11 cellular contexts compared by ENCODE assay signal in the genomic region with DNA sequence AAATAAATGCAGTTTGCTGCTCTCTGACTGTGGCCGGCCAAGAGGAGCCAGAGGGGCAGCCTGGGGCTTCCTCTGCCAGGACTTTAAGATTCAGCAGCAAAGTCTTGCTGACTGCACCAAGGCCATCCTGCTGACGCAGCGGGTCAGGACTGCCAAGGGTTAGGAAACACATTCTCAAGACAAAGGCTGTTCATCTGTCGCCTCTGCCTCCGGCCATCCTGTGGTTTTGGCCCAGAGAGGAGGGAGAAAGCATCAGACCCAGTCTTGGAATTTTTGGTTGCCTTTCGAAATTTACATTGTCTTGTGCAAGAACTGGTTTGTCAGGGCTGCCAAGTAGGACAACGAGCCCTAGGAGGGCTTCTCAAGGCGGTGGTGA. TPM values are rescaled to one million over a fixed set of nuclear protein-coding genes. Genes with fewer than 3 reads are reported as not detected.
DNase-seq lines count a peak whose midpoint lies in the region; ATAC-seq, FAIRE-seq and TF ChIP-seq lines count a peak whose summit lies in the region.
"Had no signal": no experiment of that assay in that cellular context is flagged by ENCODE, and none has a peak within 500 bp of the region (broad histone marks: within the 10 kb centered on the region; RNA-seq: fewer than 3 reads in every experiment).

No MANE protein-coding gene starts in this region.

- WGBS in GM12878 (ENCODE audit: insufficient coverage, insufficient replicate concordance, low lambda C conversion rate, missing lambda C conversion rate) = 63% methylated on average over 8 of the region's 8 CpGs

- ATAC-seq in GM12878 (no peak), GM18868 (IDR thresholded peaks at IDR 0.05; ENCODE audit: unreplicated experiment) (no peak)
- ATAC-seq: activated CD8-positive, alpha-beta memory T cell treated with anti-CD3 and anti-CD28 coated beads, Interleukin-2, amount 10 ng/mL, durations not matched to agents 7 days and 5 days had no signal

- H3K4me1 ChIP-seq in GM12878 (ENCODE audit: control insufficient read depth, insufficient read depth, low read length) (peaks cover 15% of the 10 kb centered on the region), right atrium auricular region (peaks cover 0 to 47% of the 10 kb centered on the region in 2 donors), skeletal muscle tissue (ENCODE audit: control insufficient read depth in 3 of 3, insufficient read depth in 3 of 3, low read length in 3 of 3) (peaks cover 47 to 54% (median 48%) of the 10 kb centered on the region in 3 donors), HAP-1 (no peaks in the 10 kb centered on the region)

- RAD21 ChIA-PET in GM12878 (lab: Charles Lee; ENCODE audit: unreplicated experiment) = interaction anchor here (1.9 kb wide), 1 partner anchor 102 kb away, joined by 9 read pairs; no protein-coding TSS in a partner anchor

- peak; percentile 96 for DNase-seq in H4 (ENCODE audit: low spot score)
- no peak for DNase-seq in GM12878 (ENCODE audit: low read depth, low spot score)
- peak; percentile 97 for DNase-seq in right atrium auricular region (ENCODE audit: low spot score)
- no peak for DNase-seq in NCI-H748 treated with DMSO at 0.1 percent for 48 hours (lab: John Stamatoyannopoulos, UW)
- no peak for DNase-seq in HAP-1 (ENCODE audit: low spot score in 2 of 2)
- DNase-seq in putamen (ENCODE audit: low spot score) = no peak
- DNase-seq: activated CD8-positive, alpha-beta memory T cell treated with anti-CD3 and anti-CD28 coated beads, Interleukin-2, amount 10 ng/mL, durations not matched to agents 7 days and 5 days had no signal

- no peak for FAIRE-seq in GM12878 (lab: Jason Lieb, UNC)
- FAIRE-seq: GM12892 had no signal

- H2AFZ ChIP-seq in GM12878 (ENCODE audit: control insufficient read depth, low read depth, low read length) = no peak overlapping the region

- TF ChIP-seq POLR2A in GM12878 (IDR thresholded peaks at IDR 0.05; ENCODE audit: low read depth, low read length) = no peak

- intact Hi-C loops in GM12878 (cut with micrococcal nuclease; ENCODE audit: unreplicated experiment) = no loop called here

- H3K4me3 ChIP-seq in GM12878 (no peak overlapping the region), right atrium auricular region (no peak overlapping the region), skeletal muscle tissue (ENCODE audit: low read length in 3 of 3) (no peak overlapping the region), HAP-1 (no peak overlapping the region)

- no peaks in the 10 kb centered on the region for H3K27me3 ChIP-seq in GM12878 (replicated peaks in 1 of 2; ENCODE audit: control insufficient read depth in 2 of 2, insufficient read depth in 2 of 2, low read length in 1 of 2)
- H3K27me3 ChIP-seq in right atrium auricular region = no peaks in the 10 kb centered on the region
- H3K27me3 ChIP-seq in skeletal muscle tissue (ENCODE audit: control insufficient read depth in 3 of 3, insufficient read depth in 3 of 3, low read length in 3 of 3) = no peaks in the 10 kb centered on the region
- H3K27me3 ChIP-seq in HAP-1 (ENCODE audit: low read depth) = no peaks in the 10 kb centered on the region

- TF ChIP-seq EP300 in GM12878 (IDR thresholded peaks at IDR 0.05; ENCODE audit: borderline replicate concordance in 1 of 2, control insufficient read depth in 1 of 2, low read depth in 2 of 2, low read length in 2 of 2) = no peak

- H3K36me3 ChIP-seq in GM12878 (ENCODE audit: control insufficient read depth in 2 of 2, insufficient read depth in 2 of 2, low read length in 1 of 2) (peaks cover 0 to 3% of the 10 kb centered on the region in 2 experiments; a peak in 2 of 4 replicates), right atrium auricular region (peaks cover 22% of the 10 kb centered on the region), skeletal muscle tissue (ENCODE audit: control insufficient read depth in 3 of 3, insufficient read depth in 3 of 3, low read length in 3 of 3) (peaks cover 0 to 2% (median 0%) of the 10 kb centered on the region in 3 donors), HAP-1 (replicated peaks) (0 out of 2 replicates have a peak, but pooled peaks cover 3% of the 10 kb centered on the region)

- CTCF ChIA-PET in GM12878 (lab: Yijun Ruan, JAX) = interaction anchor here (1.0 to 2.8 kb wide), 7 partner anchors 16 to 340 kb away, joined by 3 to 20 read pairs (median 4); no protein-coding TSS in a partner anchor

- H3K9me3 ChIP-seq in GM12878 (replicated peaks; ENCODE audit: control insufficient read depth, insufficient read depth, low read length) (no peaks in the 10 kb centered on the region), right atrium auricular region (no peaks in the 10 kb centered on the region), skeletal muscle tissue (ENCODE audit: control insufficient read depth in 3 of 3, low read length in 3 of 3) (no peaks in the 10 kb centered on the region), HAP-1 (no peaks in the 10 kb centered on the region)

- no peaks in the 10 kb centered on the region for H3K79me2 ChIP-seq in GM12878 (ENCODE audit: control insufficient read depth, insufficient read depth, low read length)

- no peak for TF ChIP-seq RAD21 in GM12878 (IDR thresholded peaks at IDR 0.05; ENCODE audit: insufficient read depth, low read depth, low read length)

- POLR2A ChIA-PET in GM12878 (lab: Charles Lee) = interaction anchor here (1.8 kb wide), 1 partner anchor 11 kb away, joined by 5 read pairs; no protein-coding TSS in a partner anchor

- H3K4me2 ChIP-seq in GM12878 (ENCODE audit: control insufficient read depth, insufficient read depth) = no peak overlapping the region; the same call in 1 of the 2 replicates

- peak overlapping the region; percentile 52 for H3K27ac ChIP-seq in GM12878 (ENCODE audit: control insufficient read depth, insufficient read depth)
- peak overlapping the region; percentile 78 to 85 for H3K27ac ChIP-seq in right atrium auricular region
- H3K27ac ChIP-seq in skeletal muscle tissue (ENCODE audit: low read depth, low read length) = peak overlapping the region; percentile 70

- SMC1A ChIA-PET in GM12878 (lab: Charles Lee; ENCODE audit: uncharacterized antibody, unreplicated experiment) = interaction anchor here (0.9 to 2.3 kb wide), 6 partner anchors 9 to 102 kb away, joined by 3 to 11 read pairs (median 5); no protein-coding TSS in a partner anchor

- in situ Hi-C loops in GM12878 (cut with MboI) = no loop called here
- in situ Hi-C loops in HAP-1 (cut with MboI; ENCODE audit: low sequenced_read_pairs) = loop anchor here (10.0 to 25.0 kb wide), 2 partner anchors 352 to 459 kb away; no protein-coding TSS in a partner anchor

- TF ChIP-seq CTCF in GM12878 (IDR thresholded peaks at IDR 0.05 in 2 of 3, conservative IDR thresholded peaks at IDR 0.05 in 1 of 3; ENCODE audit: control insufficient read depth in 2 of 3, extremely low read depth in 1 of 3, insufficient read depth in 1 of 3, low read depth in 3 of 3, low read length in 3 of 3) = no peak
- no peak for TF ChIP-seq CTCF in right atrium auricular region (IDR thresholded peaks at IDR 0.05)

- BruUV-seq in GM12878 (replicated peaks; lab: Mats Ljungman, UMichigan) = no TSS peak

- no peaks in the 10 kb centered on the region for H4K20me1 ChIP-seq in GM12878 (ENCODE audit: control insufficient read depth, insufficient read depth)

- H3K9ac ChIP-seq in GM12878 (ENCODE audit: control insufficient read depth, insufficient read depth, low read length) (no peak overlapping the region), skeletal muscle tissue (ENCODE audit: low read depth in 1 of 3, low read length in 3 of 3) (no peak overlapping the region)

RNA-seq across cellular contexts. Expression of gene RHO, which starts 42.8 kb away (rescaled TPM):
- total RNA-seq in H4 (2014; rRNA removed; shearing (Covaris generic)) = not detected in 2 replicates
- not detected in 2 replicates for total RNA-seq in GM12878 (2013; cell fraction: nucleolus; rRNA removed)
- total RNA-seq in GM12878 (2014; rRNA removed) (not detected in 2 replicates), GM12878 (2014; rRNA removed; fragmentation: Illumina TruSeq; extraction: Trizol) (not detected in 2 replicates), GM12878 (2021) (not detected in 2 replicates), right atrium auricular region (not detected), skeletal muscle tissue (not detected)
- polyA plus RNA-seq in GM12878 (2011; ENCODE audit: low read depth) = not detected
- polyA plus RNA-seq in GM12878 (2011; rRNA removed) (not detected in 2 replicates), GM12878 (2014; fragmentation: Illumina TruSeq; extraction: Trizol) (not detected in 2 replicates), GM12878 (2014; fragmentation: Nextera tagmentation; extraction: Ambion mirVana) (not detected), GM12878 (2014; rRNA removed) (not detected in 2 replicates), GM12878 (2016; fragmentation: Nextera tagmentation; extraction: Ambion mirVana) (not detected)
- not detected in 2 replicates for polyA plus RNA-seq in GM12878 (2011; cell fraction: cytosol; rRNA removed)
- not detected in 2 replicates for polyA plus RNA-seq in GM12878 (2011; cell fraction: nucleus; rRNA removed)
- polyA plus RNA-seq in GM12878 (2012) = not detected in 2 replicates
- not detected in 2 replicates for polyA minus RNA-seq in GM12878 (2011; rRNA and poly(A)+ RNA removed)
- polyA minus RNA-seq in GM12878 (2011; cell fraction: cytosol; rRNA and poly(A)+ RNA removed) = not detected in 2 replicates
- not detected in 2 replicates for polyA minus RNA-seq in GM12878 (2011; cell fraction: nucleus; rRNA and poly(A)+ RNA removed)
- total RNA-seq: activated CD8-positive, alpha-beta memory T cell treated with anti-CD3 and anti-CD28 coated beads, Interleukin-2, amount 10 ng/mL, durations not matched to agents 7 days and 5 days had no signal
- polyA plus RNA-seq: IgD-negative memory B cell had no signal

RNA-seq across cellular contexts. Expression of gene IFT122, which starts 45.6 kb away (rescaled TPM):
- total RNA-seq in H4 (2014; rRNA removed; shearing (Covaris generic)) = 12.4 and 23.6 TPM in 2 replicates
- total RNA-seq in GM12878 (2013; cell fraction: nucleolus; rRNA removed) = 29.5 and 44.4 TPM in 2 replicates
- 8.3 and 10.4 TPM in 2 replicates for total RNA-seq in GM12878 (2014; rRNA removed)
- 6.4 and 6.6 TPM in 2 replicates for total RNA-seq in GM12878 (2014; rRNA removed; fragmentation: Illumina TruSeq; extraction: Trizol)
- total RNA-seq in GM12878 (2021) = 12.2 and 12.9 TPM in 2 replicates
- polyA plus RNA-seq in GM12878 (2011; ENCODE audit: low read depth) = 13.7 TPM
- polyA plus RNA-seq in GM12878 (2011; rRNA removed) = 6.4 and 8.6 TPM in 2 replicates
- polyA plus RNA-seq in GM12878 (2011; cell fraction: cytosol; rRNA removed) = 8.4 and 8.5 TPM in 2 replicates
- polyA plus RNA-seq in GM12878 (2011; cell fraction: nucleus; rRNA removed) = 39.3 and 42.4 TPM in 2 replicates
- 9.4 and 10.7 TPM in 2 replicates for polyA plus RNA-seq in GM12878 (2012)
- 6.7 and 12.1 TPM in 2 replicates for polyA plus RNA-seq in GM12878 (2014; fragmentation: Illumina TruSeq; extraction: Trizol)
- 1 to 10 TPM; 1.8 to 2.0 TPM for polyA plus RNA-seq in GM12878 (2014; fragmentation: Nextera tagmentation; extraction: Ambion mirVana)
- 8.1 TPM in 2 replicates for polyA plus RNA-seq in GM12878 (2014; rRNA removed)
- polyA plus RNA-seq in GM12878 (2016; fragmentation: Nextera tagmentation; extraction: Ambion mirVana) = 10 to 100 TPM; 13.8 to 19.2 TPM
- 15.3 and 22.0 TPM in 2 replicates for polyA minus RNA-seq in GM12878 (2011; rRNA and poly(A)+ RNA removed)
- polyA minus RNA-seq in GM12878 (2011; cell fraction: cytosol; rRNA and poly(A)+ RNA removed) = 4.8 and 5.1 TPM in 2 replicates
- polyA minus RNA-seq in GM12878 (2011; cell fraction: nucleus; rRNA and poly(A)+ RNA removed) = 19.5 and 28.5 TPM in 2 replicates
- 10 to 100 TPM; 18.5 to 36.9 TPM for total RNA-seq in right atrium auricular region
- 42.3 TPM for total RNA-seq in skeletal muscle tissue

RNA-seq across cellular contexts. Expression of gene MBD4, which starts 45.9 kb away (rescaled TPM):
- 35.4 and 40.5 TPM in 2 replicates for total RNA-seq in H4 (2014; rRNA removed; shearing (Covaris generic))
- 61.6 and 66.5 TPM in 2 replicates for total RNA-seq in GM12878 (2013; cell fraction: nucleolus; rRNA removed)
- total RNA-seq in GM12878 (2014; rRNA removed) = 46.1 and 57.9 TPM in 2 replicates
- total RNA-seq in GM12878 (2014; rRNA removed; fragmentation: Illumina TruSeq; extraction: Trizol) = 56.6 and 57.2 TPM in 2 replicates
- total RNA-seq in GM12878 (2021) = 42.2 and 44.1 TPM in 2 replicates
- 21.6 TPM for polyA plus RNA-seq in GM12878 (2011; ENCODE audit: low read depth)
- 43.9 and 65.4 TPM in 2 replicates for polyA plus RNA-seq in GM12878 (2011; rRNA removed)
- polyA plus RNA-seq in GM12878 (2011; cell fraction: cytosol; rRNA removed) = 13.3 and 15.3 TPM in 2 replicates
- polyA plus RNA-seq in GM12878 (2011; cell fraction: nucleus; rRNA removed) = 58.2 and 77.4 TPM in 2 replicates
- 31.3 and 41.5 TPM in 2 replicates for polyA plus RNA-seq in GM12878 (2012)
- polyA plus RNA-seq in GM12878 (2014; fragmentation: Illumina TruSeq; extraction: Trizol) = 59.0 and 71.3 TPM in 2 replicates
- 10 to 100 TPM; 17.7 to 23.6 TPM for polyA plus RNA-seq in GM12878 (2014; fragmentation: Nextera tagmentation; extraction: Ambion mirVana)
- 48.2 and 51.8 TPM in 2 replicates for polyA plus RNA-seq in GM12878 (2014; rRNA removed)
- 10 to 100 TPM; 52.8 to 54.7 TPM for polyA plus RNA-seq in GM12878 (2016; fragmentation: Nextera tagmentation; extraction: Ambion mirVana)
- 19.3 and 21.9 TPM in 2 replicates for polyA minus RNA-seq in GM12878 (2011; rRNA and poly(A)+ RNA removed)
- 8.2 and 11.1 TPM in 2 replicates for polyA minus RNA-seq in GM12878 (2011; cell fraction: cytosol; rRNA and poly(A)+ RNA removed)
- polyA minus RNA-seq in GM12878 (2011; cell fraction: nucleus; rRNA and poly(A)+ RNA removed) = 36.0 and 51.6 TPM in 2 replicates
- 10 to 100 TPM; 17.8 to 26.4 TPM for total RNA-seq in right atrium auricular region
- total RNA-seq in skeletal muscle tissue = 7.8 TPM

RNA-seq across cellular contexts. Expression of gene EFCAB12, which starts 57.2 kb away (rescaled TPM):
- total RNA-seq in H4 (2014; rRNA removed; shearing (Covaris generic)) = 0.06 TPM in 1 of 2 replicates, not detected in the other
- 4.6 and 4.8 TPM in 2 replicates for total RNA-seq in GM12878 (2013; cell fraction: nucleolus; rRNA removed)
- total RNA-seq in GM12878 (2014; rRNA removed) = 0.34 and 0.38 TPM in 2 replicates
- 0.27 and 0.37 TPM in 2 replicates for total RNA-seq in GM12878 (2014; rRNA removed; fragmentation: Illumina TruSeq; extraction: Trizol)
- total RNA-seq in GM12878 (2021) = 0.61 and 0.67 TPM in 2 replicates
- polyA plus RNA-seq in GM12878 (2011; ENCODE audit: low read depth) = 0.38 TPM
- polyA plus RNA-seq in GM12878 (2011; rRNA removed) = 0.36 and 0.38 TPM in 2 replicates
- polyA plus RNA-seq in GM12878 (2011; cell fraction: cytosol; rRNA removed) = 0.37 and 0.47 TPM in 2 replicates
- 2.6 and 3.3 TPM in 2 replicates for polyA plus RNA-seq in GM12878 (2011; cell fraction: nucleus; rRNA removed)
- polyA plus RNA-seq in GM12878 (2012) = 0.84 and 0.97 TPM in 2 replicates
- 0.30 and 0.66 TPM in 2 replicates for polyA plus RNA-seq in GM12878 (2014; fragmentation: Illumina TruSeq; extraction: Trizol)
- under 1 TPM; 0.02 to 0.03 TPM for polyA plus RNA-seq in GM12878 (2014; fragmentation: Nextera tagmentation; extraction: Ambion mirVana)
- 0.81 and 0.85 TPM in 2 replicates for polyA plus RNA-seq in GM12878 (2014; rRNA removed)
- under 1 TPM; 0.21 to 0.32 TPM for polyA plus RNA-seq in GM12878 (2016; fragmentation: Nextera tagmentation; extraction: Ambion mirVana)
- polyA minus RNA-seq in GM12878 (2011; rRNA and poly(A)+ RNA removed) = 0.95 and 1.2 TPM in 2 replicates
- polyA minus RNA-seq in GM12878 (2011; cell fraction: cytosol; rRNA and poly(A)+ RNA removed) = not detected in 2 replicates
- polyA minus RNA-seq in GM12878 (2011; cell fraction: nucleus; rRNA and poly(A)+ RNA removed) = 1.1 and 1.4 TPM in 2 replicates
- total RNA-seq in right atrium auricular region = under 1 TPM in 1 of 2 donors, not detected in 1; 0.28 TPM
- total RNA-seq in skeletal muscle tissue = not detected

RNA-seq across cellular contexts. Expression of gene H1-8, which starts 57.3 kb away (rescaled TPM):
- total RNA-seq in H4 (2014; rRNA removed; shearing (Covaris generic)) = not detected in 2 replicates
- not detected in 2 replicates for total RNA-seq in GM12878 (2013; cell fraction: nucleolus; rRNA removed)
- total RNA-seq in GM12878 (2014; rRNA removed) (not detected in 2 replicates), GM12878 (2014; rRNA removed; fragmentation: Illumina TruSeq; extraction: Trizol) (not detected in 2 replicates), GM12878 (2021) (not detected in 2 replicates), right atrium auricular region (not detected), skeletal muscle tissue (not detected)
- polyA plus RNA-seq in GM12878 (2011; ENCODE audit: low read depth) = not detected
- polyA plus RNA-seq in GM12878 (2011; rRNA removed) (not detected in 2 replicates), GM12878 (2014; fragmentation: Illumina TruSeq; extraction: Trizol) (not detected in 2 replicates), GM12878 (2014; fragmentation: Nextera tagmentation; extraction: Ambion mirVana) (not detected), GM12878 (2014; rRNA removed) (not detected in 2 replicates), GM12878 (2016; fragmentation: Nextera tagmentation; extraction: Ambion mirVana) (not detected)
- not detected in 2 replicates for polyA plus RNA-seq in GM12878 (2011; cell fraction: cytosol; rRNA removed)
- polyA plus RNA-seq in GM12878 (2011; cell fraction: nucleus; rRNA removed) = not detected in 2 replicates
- not detected in 2 replicates for polyA plus RNA-seq in GM12878 (2012)
- not detected in 2 replicates for polyA minus RNA-seq in GM12878 (2011; rRNA and poly(A)+ RNA removed)
- not detected in 2 replicates for polyA minus RNA-seq in GM12878 (2011; cell fraction: cytosol; rRNA and poly(A)+ RNA removed)
- not detected in 2 replicates for polyA minus RNA-seq in GM12878 (2011; cell fraction: nucleus; rRNA and poly(A)+ RNA removed)
- total RNA-seq: activated CD8-positive, alpha-beta memory T cell treated with anti-CD3 and anti-CD28 coated beads, Interleukin-2, amount 10 ng/mL, durations not matched to agents 7 days and 5 days had no signal
- polyA plus RNA-seq: IgD-negative memory B cell had no signal

Comparison
In these comparisons a context has a peak if more than half of its experiments do, and no peak if none do; other contexts are left out.
1. DNase-seq: peak in H4 (single experiment) and right atrium auricular region (single experiment); none in GM12878 (single experiment), NCI-H748 treated with DMSO at 0.1 percent for 48 hours (single experiment), HAP-1 (0 of 2) and putamen (single experiment).
2. Peak in every context shown above with its lines, with median percentiles within 50 percentile points of each other: H3K27ac ChIP-seq.